In genomic region chr22:41621911-41622179, GRCh38 we compare ENCODE assay signal across 1 cellular context.
TF ChIP-seq lines count a peak whose summit lies in the region.

No MANE protein-coding gene starts in this region.

TF ChIP-seq in H1, 55 proteins besides CTCF, POLR2A, EP300 and RAD21:
- TF ChIP-seq SIN3A (conservative IDR thresholded peaks at IDR 0.05 in 1 of 2, IDR thresholded peaks at IDR 0.05 in 1 of 2; ENCODE audit: low read depth in 1 of 2, low read length in 2 of 2) (0 out of 4 replicates have a peak, but pooled peaks of 1 of the 2 experiments have one; percentile 20), SAP30 (IDR thresholded peaks at IDR 0.05; ENCODE audit: insufficient read depth, insufficient replicate concordance, low read length) (peak; percentile 73), RNF2 (IDR thresholded peaks at IDR 0.05; ENCODE audit: borderline replicate concordance, low read depth, low read length, missing control alignments, poor library complexity, severe bottlenecking) (no peak)
